In the genomic region with DNA sequence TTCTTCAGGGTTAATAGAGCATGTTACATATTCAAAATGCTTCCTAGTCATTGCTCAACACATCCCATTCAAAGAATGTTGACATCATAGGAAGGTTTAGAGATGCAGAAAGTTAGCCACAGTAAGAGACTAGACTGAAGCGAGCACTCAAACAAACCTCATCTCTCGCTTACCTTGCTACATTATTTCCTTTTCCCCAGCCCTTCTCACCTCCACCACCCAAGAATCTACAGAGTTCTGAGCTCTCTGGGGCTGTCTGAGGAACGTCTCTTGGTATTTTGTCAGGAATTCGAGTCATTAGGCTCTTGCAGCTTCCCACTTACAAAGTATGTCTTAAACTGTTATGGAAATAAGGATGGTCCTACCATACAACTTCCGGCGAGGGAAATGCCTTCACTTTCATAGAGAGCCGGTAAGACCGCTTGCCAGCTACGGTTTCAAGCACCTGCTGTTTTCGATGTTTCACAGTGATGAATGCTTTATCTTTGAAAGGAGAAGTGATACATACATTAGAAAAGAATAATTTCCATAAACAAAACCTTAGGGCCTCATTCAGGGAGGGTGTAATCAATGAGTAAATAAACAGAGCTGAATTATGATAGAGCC, we compare ENCODE assay signal across 9 cellular contexts.
A peak's percentile ranks its signal among the peaks of the same experiment; 100 is the strongest.
DNase-seq lines count a peak whose midpoint lies in the region; ATAC-seq, FAIRE-seq and TF ChIP-seq lines count a peak whose summit lies in the region.
"Had no signal": no experiment of that assay in that cellular context is flagged by ENCODE, and none has a peak within 500 bp of the region (broad histone marks: within the 10 kb centered on the region; RNA-seq: fewer than 3 reads in every experiment).

No MANE protein-coding gene starts in this region.

- no peak for TF ChIP-seq POLR2A in breast epithelium (IDR thresholded peaks at IDR 0.05)

- no peak for TF ChIP-seq CTCF in breast epithelium (IDR thresholded peaks at IDR 0.05)

- DNase-seq in GM19240 (ENCODE audit: insufficient read length, low spot score) (peak; percentile 46), NCI-H748 treated with DMSO at 0.1 percent for 48 hours (lab: John Stamatoyannopoulos, UW) (peak; percentile 95), RCC 7860 (ENCODE audit: low spot score) (no peak), breast epithelium (ENCODE audit: low spot score in 2 of 2) (no peak), NCI-H524 treated with DMSO at 0.1 percent for 48 hours (lab: John Stamatoyannopoulos, UW) (no peak)
- DNase-seq in stimulated activated effector memory CD8-positive, alpha-beta T cell treated with anti-CD3 and anti-CD28 coated beads, Interleukin-12 subunit alpha, Interleukin-12 subunit beta, amount 100 ng/mL, for 72 hours (ENCODE audit: low spot score in 2 of 2), result no peak
- DNase-seq: activated CD4-positive, alpha-beta T cell treated with anti-CD3 and anti-CD28 coated beads for 48 hours; stimulated activated naive CD4-positive, alpha-beta T cell treated with Interleukin-2 at 50 U/mL for 16 hours had no signal

- H3K36me3 Mint-ChIP-seq in stimulated activated effector memory CD8-positive, alpha-beta T cell treated with anti-CD3 and anti-CD28 coated beads, Interleukin-12 subunit alpha, Interleukin-12 subunit beta, amount 100 ng/mL, for 72 hours, result peaks cover 13% of the 10 kb centered on the region

- FAIRE-seq in RCC 7860 (lab: Jason Lieb, UNC), result no peak

- H3K4me1 ChIP-seq in breast epithelium, result peaks cover 0 to 4% of the 10 kb centered on the region in 2 donors

- H3K4me3 Mint-ChIP-seq in stimulated activated effector memory CD8-positive, alpha-beta T cell treated with anti-CD3 and anti-CD28 coated beads, Interleukin-12 subunit alpha, Interleukin-12 subunit beta, amount 100 ng/mL, for 72 hours, result no peak overlapping the region

- no peaks in the 10 kb centered on the region for H3K36me3 ChIP-seq in breast epithelium

- ATAC-seq in HG02885 (IDR thresholded peaks at IDR 0.05; ENCODE audit: poor library complexity, unreplicated experiment), result peak; percentile 97
- no peak for ATAC-seq in stimulated activated effector memory CD8-positive, alpha-beta T cell treated with anti-CD3 and anti-CD28 coated beads, Interleukin-12 subunit alpha, Interleukin-12 subunit beta, amount 100 ng/mL, for 72 hours

- no peaks in the 10 kb centered on the region for H3K27me3 ChIP-seq in breast epithelium

- H3K27ac ChIP-seq in breast epithelium, result no peak overlapping the region

- H3K4me1 Mint-ChIP-seq in stimulated activated effector memory CD8-positive, alpha-beta T cell treated with anti-CD3 and anti-CD28 coated beads, Interleukin-12 subunit alpha, Interleukin-12 subunit beta, amount 100 ng/mL, for 72 hours, result no peaks in the 10 kb centered on the region

- intact Hi-C loops in breast epithelium (cut with DNase I; ENCODE audit: low total_unique reads), result no loop called here

- no peak overlapping the region for H3K4me3 ChIP-seq in breast epithelium

- peak overlapping the region; percentile 13 for H3K27ac Mint-ChIP-seq in stimulated activated effector memory CD8-positive, alpha-beta T cell treated with anti-CD3 and anti-CD28 coated beads, Interleukin-12 subunit alpha, Interleukin-12 subunit beta, amount 100 ng/mL, for 72 hours

- H3K9me3 ChIP-seq in breast epithelium, result no peaks in the 10 kb centered on the region

- H3K9me3 Mint-ChIP-seq in stimulated activated effector memory CD8-positive, alpha-beta T cell treated with anti-CD3 and anti-CD28 coated beads, Interleukin-12 subunit alpha, Interleukin-12 subunit beta, amount 100 ng/mL, for 72 hours, result no peaks in the 10 kb centered on the region

Comparison
In these comparisons a context has a peak if more than half of its experiments do, and no peak if none do; other contexts are left out.
1. DNase-seq: peak in GM19240 (single experiment) and NCI-H748 treated with DMSO at 0.1 percent for 48 hours (single experiment); none in stimulated activated effector memory CD8-positive, alpha-beta T cell treated with anti-CD3 and anti-CD28 coated beads, Interleukin-12 subunit alpha, Interleukin-12 subunit beta, amount 100 ng/mL, for 72 hours (0 of 2), RCC 7860 (single experiment), breast epithelium (0 of 2) and NCI-H524 treated with DMSO at 0.1 percent for 48 hours (single experiment).